15 cellular contexts compared by ENCODE assay signal in genomic region chr1:225990705-225991464, GRCh38.
A peak's percentile ranks its signal among the peaks of the same experiment; 100 is the strongest.
DNase-seq lines count a peak whose midpoint lies in the region; ATAC-seq, FAIRE-seq and TF ChIP-seq lines count a peak whose summit lies in the region.
"Had no signal": no experiment of that assay in that cellular context is flagged by ENCODE, and none has a peak within 500 bp of the region (broad histone marks: within the 10 kb centered on the region; RNA-seq: fewer than 3 reads in every experiment).

No MANE protein-coding gene starts in this region.

- no peak for FAIRE-seq in HTR-8/SVneo (lab: Jason Lieb, UNC)
- FAIRE-seq: colon had no signal

- H3K4me3 Mint-ChIP-seq in activated naive CD8-positive, alpha-beta T cell treated with anti-CD3 and anti-CD28 coated beads, Interleukin-2, amount 50 U/mL, for 24 hours = peak overlapping the region; percentile 4

- H3K4me2 ChIP-seq in BLaER1 treated with 17β-estradiol and CSF1 and Interleukin-3, amounts not matched to agents 10 nM and 100 nM = peak overlapping the region; percentile 0 to 47 (median 22); a peak in 15 of 22 replicates
- H3K4me2 ChIP-seq in Loucy (ENCODE audit: low read depth, low read length, poor library complexity, severe bottlenecking) = peak overlapping the region; percentile 44

- peaks cover 41% of the 10 kb centered on the region for H3K4me1 Mint-ChIP-seq in activated naive CD8-positive, alpha-beta T cell treated with anti-CD3 and anti-CD28 coated beads, Interleukin-2, amount 50 U/mL, for 24 hours

- H3K27me3 ChIP-seq in BLaER1 treated with 17β-estradiol and CSF1 and Interleukin-3, amounts not matched to agents 10 nM and 100 nM = no peaks in the 10 kb centered on the region
- no peaks in the 10 kb centered on the region for H3K27me3 ChIP-seq in Loucy (ENCODE audit: insufficient read depth, low read length, poor library complexity, severe bottlenecking)

- peak overlapping the region in 7 of 11 experiments; percentile 5 to 46 (median 34); a peak in 11 of 22 replicates for H3K9ac ChIP-seq in BLaER1 treated with 17β-estradiol and CSF1 and Interleukin-3, amounts not matched to agents 10 nM and 100 nM
- H3K9ac ChIP-seq in Loucy (ENCODE audit: low read depth, low read length, poor library complexity, severe bottlenecking) = peak overlapping the region; percentile 22

- no peak overlapping the region for H3K4me3 ChIP-seq in BLaER1 treated with 17β-estradiol and CSF1 and Interleukin-3, amounts not matched to agents 10 nM and 100 nM
- H3K4me3 ChIP-seq in Loucy (ENCODE audit: low read length, poor library complexity, severe bottlenecking) = peak overlapping the region; percentile 3

- peaks cover 8 to 34% (median 25%) of the 10 kb centered on the region in 10 experiments; a peak in 19 of 20 replicates for H3K4me1 ChIP-seq in BLaER1 treated with 17β-estradiol and CSF1 and Interleukin-3, amounts not matched to agents 10 nM and 100 nM
- peaks cover 49% of the 10 kb centered on the region for H3K4me1 ChIP-seq in Loucy (ENCODE audit: insufficient read depth, low read length, poor library complexity, severe bottlenecking)

- ATAC-seq in GM21447 (IDR thresholded peaks at IDR 0.05; ENCODE audit: unreplicated experiment) = peak; percentile 59
- peak; percentile 64 for ATAC-seq in activated naive CD8-positive, alpha-beta T cell treated with anti-CD3 and anti-CD28 coated beads, Interleukin-2, amount 50 U/mL, for 24 hours
- ATAC-seq in GM18907 (IDR thresholded peaks at IDR 0.05; ENCODE audit: unreplicated experiment) = no peak

- no peaks in the 10 kb centered on the region for H3K9me3 Mint-ChIP-seq in activated naive CD8-positive, alpha-beta T cell treated with anti-CD3 and anti-CD28 coated beads, Interleukin-2, amount 50 U/mL, for 24 hours

- H4K20me1 ChIP-seq in BLaER1 treated with 17β-estradiol and CSF1 and Interleukin-3, amounts not matched to agents 10 nM and 100 nM = peaks cover 11 to 87% (median 28%) of the 10 kb centered on the region in 11 experiments; a peak in 19 of 22 replicates
- H4K20me1 ChIP-seq in Loucy (ENCODE audit: insufficient read depth, low read length, poor library complexity, severe bottlenecking) = peaks cover 43% of the 10 kb centered on the region

- no peak for TF ChIP-seq CTCF in Loucy (conservative IDR thresholded peaks at IDR 0.05; ENCODE audit: low read length)

- DNase-seq in activated naive CD8-positive, alpha-beta T cell treated with anti-CD3 and anti-CD28 coated beads, Interleukin-2, amount 50 U/mL, for 24 hours = no peak
- DNase-seq in HTR-8/SVneo (ENCODE audit: insufficient read length, low spot score) = no peak
- DNase-seq in SIG-M5 treated with dmso at 0.1 percent for 504 hours (lab: John Stamatoyannopoulos, UW; ENCODE audit: unreplicated experiment) = no peak
- no peak for DNase-seq in NCI-H510A (lab: John Stamatoyannopoulos, UW)
- DNase-seq: activated CD4-positive, CD25-positive, alpha-beta regulatory T cell; EL; NCI-H1417; NCI-H526 treated with DMSO at 0.1 percent for 48 hours; SHP77 treated with DMSO at 0.1 percent for 48 hours had no signal

- H3F3A ChIP-seq in Loucy (ENCODE audit: low read depth) = peaks cover 3% of the 10 kb centered on the region; the same call in 1 of the 2 replicates

- no peaks in the 10 kb centered on the region for H3K27me3 Mint-ChIP-seq in activated naive CD8-positive, alpha-beta T cell treated with anti-CD3 and anti-CD28 coated beads, Interleukin-2, amount 50 U/mL, for 24 hours
- H3K27me3 Mint-ChIP-seq: progenitor cell of endocrine pancreas had no signal

- no peak overlapping the region for H2AFZ ChIP-seq in Loucy (ENCODE audit: low read length)

- peak overlapping the region in 8 of 11 experiments; percentile 6 to 42 (median 26); a peak in 12 of 22 replicates for H3K27ac ChIP-seq in BLaER1 treated with 17β-estradiol and CSF1 and Interleukin-3, amounts not matched to agents 10 nM and 100 nM

- H3K36me3 Mint-ChIP-seq in activated naive CD8-positive, alpha-beta T cell treated with anti-CD3 and anti-CD28 coated beads, Interleukin-2, amount 50 U/mL, for 24 hours (ENCODE audit: low read depth) = peaks cover 55% of the 10 kb centered on the region

- peaks cover 91% of the 10 kb centered on the region for H3K79me2 ChIP-seq in Loucy (ENCODE audit: insufficient read depth, low read length)

- H3K9me2 ChIP-seq in Loucy (replicated peaks; ENCODE audit: low read depth, low read length) = no peaks in the 10 kb centered on the region

- H3K27ac Mint-ChIP-seq in activated naive CD8-positive, alpha-beta T cell treated with anti-CD3 and anti-CD28 coated beads, Interleukin-2, amount 50 U/mL, for 24 hours = peak overlapping the region; percentile 82
- H3K27ac Mint-ChIP-seq: progenitor cell of endocrine pancreas had no signal

- no peaks in the 10 kb centered on the region for H3K9me3 ChIP-seq in BLaER1 treated with 17β-estradiol and CSF1 and Interleukin-3, amounts not matched to agents 10 nM and 100 nM (replicated peaks in 1 of 11)
- no peaks in the 10 kb centered on the region for H3K9me3 ChIP-seq in Loucy (ENCODE audit: insufficient read depth, low read depth, low read length)

- peaks cover 92 to 100% (median 97%) of the 10 kb centered on the region in 11 experiments for H3K36me3 ChIP-seq in BLaER1 treated with 17β-estradiol and CSF1 and Interleukin-3, amounts not matched to agents 10 nM and 100 nM
- peaks cover 76% of the 10 kb centered on the region for H3K36me3 ChIP-seq in Loucy (ENCODE audit: insufficient read depth, low read length)
